Comparison of ENCODE assay signal across 21 cellular contexts in genomic region chr11:110182886-110183285, GRCh38.
DNase-seq lines count a peak whose midpoint lies in the region; ATAC-seq lines count a peak whose summit lies in the region.
"Had no signal": no experiment of that assay in that cellular context is flagged by ENCODE, and none has a peak within 500 bp of the region (broad histone marks: within the 10 kb centered on the region; RNA-seq: fewer than 3 reads in every experiment).

No MANE protein-coding gene starts in this region.

- no peak overlapping the region for H3K27ac Mint-ChIP-seq in T-helper 2 cell treated with Interferon-gamma antibody and Interleukin-4, amounts not matched to agents 5 μg/mL and 100 μg/mL, for 36 hours
- H3K27ac Mint-ChIP-seq: activated naive CD8-positive, alpha-beta T cell treated with anti-CD3 and anti-CD28 coated beads, Interleukin-2, amount 10 ng/mL, durations not matched to agents 7 days and 5 days; nephron; WTC11 had no signal

- no peaks in the 10 kb centered on the region for H3K36me3 ChIP-seq in aorta (ENCODE audit: control insufficient read depth in 1 of 2, insufficient read depth in 2 of 2, low read length in 1 of 2)
- H3K36me3 ChIP-seq: upper lobe of left lung had no signal

- H3K27me3 Mint-ChIP-seq in T-helper 2 cell treated with Interferon-gamma antibody and Interleukin-4, amounts not matched to agents 5 μg/mL and 100 μg/mL, for 36 hours (ENCODE audit: low read depth), result peaks cover 8% of the 10 kb centered on the region
- H3K27me3 Mint-ChIP-seq: activated naive CD8-positive, alpha-beta T cell treated with anti-CD3 and anti-CD28 coated beads, Interleukin-2, amount 10 ng/mL, durations not matched to agents 7 days and 5 days had no signal

- no peak overlapping the region for H3K4me3 Mint-ChIP-seq in T-helper 2 cell treated with Interferon-gamma antibody and Interleukin-4, amounts not matched to agents 5 μg/mL and 100 μg/mL, for 36 hours
- H3K4me3 Mint-ChIP-seq: activated naive CD8-positive, alpha-beta T cell treated with anti-CD3 and anti-CD28 coated beads, Interleukin-2, amount 10 ng/mL, durations not matched to agents 7 days and 5 days; nephron; WTC11 had no signal

- H3K36me3 Mint-ChIP-seq in T-helper 2 cell treated with Interferon-gamma antibody and Interleukin-4, amounts not matched to agents 5 μg/mL and 100 μg/mL, for 36 hours (ENCODE audit: low read depth), result no peaks in the 10 kb centered on the region
- H3K36me3 Mint-ChIP-seq: activated naive CD8-positive, alpha-beta T cell treated with anti-CD3 and anti-CD28 coated beads, Interleukin-2, amount 10 ng/mL, durations not matched to agents 7 days and 5 days; WTC11 had no signal

- DNase-seq in AG20443 (ENCODE audit: low spot score), result peak; percentile 63
- peak; percentile 87 for DNase-seq in HT1080 (ENCODE audit: low read depth)
- DNase-seq in T-helper 2 cell treated with Interferon-gamma antibody and Interleukin-4, amounts not matched to agents 5 μg/mL and 100 μg/mL, for 36 hours (ENCODE audit: low spot score), result peak; percentile 23
- peak; percentile 70 for DNase-seq in islet precursor cell
- DNase-seq in hippocampal formation (lab: John Stamatoyannopoulos, UW), result no peak
- DNase-seq in aorta, result no peak
- DNase-seq: activated CD8-positive, alpha-beta memory T cell treated with anti-CD3 and anti-CD28 coated beads, Interleukin-2, amount 50 U/mL, for 4 hours; activated naive CD8-positive, alpha-beta T cell treated with anti-CD3 and anti-CD28 coated beads, Interleukin-2, amount 10 ng/mL, durations not matched to agents 7 days and 5 days; DMS79 treated with DMSO at 0.1 percent for 48 hours; erythroblast; hypothalamus; Kasumi-1; right cardiac atrium; stimulated activated CD4-positive, alpha-beta T cell treated with anti-CD3 and anti-CD28 coated beads, Interleukin-2, amount 100 ng/mL, for 48 hours; upper lobe of left lung had no signal

- H3K9me3 Mint-ChIP-seq in T-helper 2 cell treated with Interferon-gamma antibody and Interleukin-4, amounts not matched to agents 5 μg/mL and 100 μg/mL, for 36 hours, result no peaks in the 10 kb centered on the region
- H3K9me3 Mint-ChIP-seq: activated naive CD8-positive, alpha-beta T cell treated with anti-CD3 and anti-CD28 coated beads, Interleukin-2, amount 10 ng/mL, durations not matched to agents 7 days and 5 days; nephron; WTC11 had no signal

- no peaks in the 10 kb centered on the region for H3K4me1 Mint-ChIP-seq in T-helper 2 cell treated with Interferon-gamma antibody and Interleukin-4, amounts not matched to agents 5 μg/mL and 100 μg/mL, for 36 hours (ENCODE audit: low read depth)
- H3K4me1 Mint-ChIP-seq: activated naive CD8-positive, alpha-beta T cell treated with anti-CD3 and anti-CD28 coated beads, Interleukin-2, amount 10 ng/mL, durations not matched to agents 7 days and 5 days; nephron had no signal

- ATAC-seq in aorta (ENCODE audit: low FRiP score) (no peak), HG03196 (IDR thresholded peaks at IDR 0.05; ENCODE audit: unreplicated experiment) (no peak), GM18498 (IDR thresholded peaks at IDR 0.05; ENCODE audit: unreplicated experiment) (no peak)
- ATAC-seq: GM12878, right cardiac atrium, WTC11 had no signal

- no peaks in the 10 kb centered on the region for H3K9me3 ChIP-seq in aorta (ENCODE audit: control insufficient read depth, low read length)
- H3K9me3 ChIP-seq: upper lobe of left lung had no signal

- H3K27ac ChIP-seq in aorta (ENCODE audit: low read depth in 1 of 2, low read length in 2 of 2), result no peak overlapping the region
- H3K27ac ChIP-seq: C4-2B, upper lobe of left lung had no signal

- 93 to 94% methylated on average over 5 of the region's 5 CpGs for WGBS in aorta, 2 donors

- H3K27me3 ChIP-seq in aorta (ENCODE audit: control insufficient read depth in 1 of 2, insufficient read depth in 2 of 2, low read length in 1 of 2), result no peaks in the 10 kb centered on the region
- H3K27me3 ChIP-seq: upper lobe of left lung had no signal

- intact Hi-C loops in aorta (cut with DNase I), result no loop called here

- no peaks in the 10 kb centered on the region for H3K4me1 ChIP-seq in aorta (ENCODE audit: control insufficient read depth in 1 of 2, insufficient read depth in 2 of 2, low read length in 2 of 2)
- H3K4me1 ChIP-seq: upper lobe of left lung had no signal

- H3K4me3 ChIP-seq in aorta (ENCODE audit: low read length in 2 of 2), result no peak overlapping the region
- H3K4me3 ChIP-seq: GM12878, upper lobe of left lung had no signal

Comparison
In these comparisons a context has a peak if more than half of its experiments do, and no peak if none do; other contexts are left out.
1. DNase-seq: peak in AG20443 (single experiment), HT1080 (single experiment), T-helper 2 cell treated with Interferon-gamma antibody and Interleukin-4, amounts not matched to agents 5 μg/mL and 100 μg/mL, for 36 hours (single experiment) and islet precursor cell (single experiment); none in hippocampal formation (0 of 2) and aorta (0 of 2).